1 cellular context compared by ENCODE assay signal in the genomic region with DNA sequence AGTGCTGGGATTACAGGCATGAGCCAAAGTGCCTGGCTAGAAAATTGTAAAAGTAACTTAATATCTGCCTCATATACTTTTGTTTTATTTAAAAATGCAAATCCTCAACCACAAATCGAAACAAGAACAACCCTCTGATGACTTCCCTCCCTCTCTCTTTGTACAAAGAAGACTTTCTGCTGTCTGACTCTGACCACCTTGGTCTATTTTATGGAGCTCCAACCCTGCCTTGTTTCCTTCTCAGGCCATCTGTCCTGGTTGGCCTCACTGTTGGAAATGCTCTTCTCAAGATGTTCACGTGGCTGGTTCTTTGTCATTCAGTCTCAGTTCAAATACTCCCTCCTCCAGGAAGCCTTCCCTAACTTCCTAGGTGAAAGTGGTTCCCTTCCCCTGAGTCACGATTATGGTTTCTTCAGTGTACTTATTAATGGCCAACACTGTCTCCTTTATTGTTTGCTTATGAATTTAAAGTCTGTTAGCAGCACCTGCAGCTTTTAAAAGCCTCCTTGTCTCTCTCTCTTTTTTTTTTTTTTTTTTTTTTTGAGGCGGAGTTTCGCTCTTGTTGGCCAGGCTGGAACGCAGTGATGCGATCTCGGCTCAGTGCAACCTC.
TF ChIP-seq lines count a peak whose summit lies in the region.

No MANE protein-coding gene starts in this region.

TF ChIP-seq in K562, 482 proteins besides CTCF, POLR2A, EP300 and RAD21:
- no peak for TF ChIP-seq PURB (CRISPR knock-in tag; IDR thresholded peaks at IDR 0.05; ENCODE audit: low read depth)
- TF ChIP-seq ZFP36 (IDR thresholded peaks at IDR 0.05; ENCODE audit: low read depth, low read length, partially characterized antibody) = peak; percentile 69
- TF ChIP-seq CC2D1A (IDR thresholded peaks at IDR 0.05) = no peak
- no peak for TF ChIP-seq NCOR1 (IDR thresholded peaks at IDR 0.05)
- TF ChIP-seq SMARCE1 (IDR thresholded peaks at IDR 0.05) = no peak
- TF ChIP-seq, protein P1, sequence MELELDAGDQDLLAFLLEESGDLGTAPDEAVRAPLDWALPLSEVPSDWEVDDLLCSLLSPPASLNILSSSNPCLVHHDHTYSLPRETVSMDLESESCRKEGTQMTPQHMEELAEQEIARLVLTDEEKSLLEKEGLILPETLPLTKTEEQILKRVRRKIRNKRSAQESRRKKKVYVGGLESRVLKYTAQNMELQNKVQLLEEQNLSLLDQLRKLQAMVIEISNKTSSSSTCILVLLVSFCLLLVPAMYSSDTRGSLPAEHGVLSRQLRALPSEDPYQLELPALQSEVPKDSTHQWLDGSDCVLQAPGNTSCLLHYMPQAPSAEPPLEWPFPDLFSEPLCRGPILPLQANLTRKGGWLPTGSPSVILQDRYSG (tag; conservative IDR thresholded peaks at IDR 0.05; ENCODE audit: low read depth) = no peak
- TF ChIP-seq L3MBTL2 (IDR thresholded peaks at IDR 0.05) = no peak
